ENCODE assay signal across 15 cellular contexts in the genomic region with DNA sequence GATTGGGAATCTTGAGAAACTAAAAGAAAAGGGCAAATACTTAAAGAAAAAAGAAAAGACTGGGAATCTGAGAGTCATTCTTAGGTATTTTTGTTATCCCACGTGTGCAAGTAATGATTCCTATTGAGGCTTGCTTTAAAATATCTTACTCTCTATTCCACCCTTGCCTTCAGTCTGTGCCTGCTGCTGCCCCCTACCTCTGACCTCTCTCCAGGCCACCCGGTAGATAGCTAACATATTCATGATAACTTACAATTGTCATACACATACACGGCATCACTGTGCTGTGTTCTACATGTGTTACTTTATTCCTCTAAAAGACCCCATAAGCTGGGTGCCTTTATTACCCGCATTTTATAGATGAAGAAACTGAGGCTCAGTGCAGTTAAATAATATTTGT.
"Had no signal": no experiment of that assay in that cellular context is flagged by ENCODE, and none has a peak within 500 bp of the region (broad histone marks: within the 10 kb centered on the region; RNA-seq: fewer than 3 reads in every experiment).

No MANE protein-coding gene starts in this region.

- H3K9me3 ChIP-seq: breast epithelium, transverse colon had no signal

- H3K4me1 Mint-ChIP-seq: natural killer cell had no signal

- H3K27me3 ChIP-seq: breast epithelium, transverse colon had no signal

- H3K27ac ChIP-seq: breast epithelium, transverse colon had no signal

- H3K27ac Mint-ChIP-seq: activated T-cell treated with anti-CD3 and anti-CD28 coated beads, Interleukin-2, amount 50 U/mL, for 72 hours; natural killer cell; stimulated activated effector memory CD8-positive, alpha-beta T cell treated with anti-CD3 and anti-CD28 coated beads, Interleukin-12 subunit alpha, Interleukin-12 subunit beta, amount 100 ng/mL, for 72 hours; T-helper 2 cell treated with Interferon-gamma antibody and Interleukin-4, amounts not matched to agents 5 μg/mL and 100 μg/mL, for 36 hours had no signal

- DNase-seq: activated CD4-positive, alpha-beta T cell treated with anti-CD3 and anti-CD28 coated beads for 1 hour; activated CD4-positive, alpha-beta T cell treated with anti-CD3 and anti-CD28 coated beads, Interleukin-2, amount 50 U/mL, for 48 hours; activated T-cell treated with anti-CD3 and anti-CD28 coated beads, Interleukin-2, amount 50 U/mL, for 72 hours; aorta; foreskin melanocyte; head of caudate nucleus; natural killer cell; posterior cingulate gyrus; small intestine; transverse colon had no signal

- H3K36me3 ChIP-seq: breast epithelium, transverse colon had no signal

- H3K4me3 Mint-ChIP-seq: activated T-cell treated with anti-CD3 and anti-CD28 coated beads, Interleukin-2, amount 50 U/mL, for 72 hours; natural killer cell; stimulated activated effector memory CD8-positive, alpha-beta T cell treated with anti-CD3 and anti-CD28 coated beads, Interleukin-12 subunit alpha, Interleukin-12 subunit beta, amount 100 ng/mL, for 72 hours; T-helper 2 cell treated with Interferon-gamma antibody and Interleukin-4, amounts not matched to agents 5 μg/mL and 100 μg/mL, for 36 hours had no signal

- H3K36me3 Mint-ChIP-seq: natural killer cell; stimulated activated effector memory CD8-positive, alpha-beta T cell treated with anti-CD3 and anti-CD28 coated beads, Interleukin-12 subunit alpha, Interleukin-12 subunit beta, amount 100 ng/mL, for 72 hours had no signal

- H3K4me1 ChIP-seq: breast epithelium had no signal

- FAIRE-seq: endometrium, islet of Langerhans, small intestine had no signal

- ATAC-seq: activated T-cell treated with anti-CD3 and anti-CD28 coated beads, Interleukin-2, amount 50 U/mL, for 72 hours; natural killer cell; stimulated activated effector memory CD8-positive, alpha-beta T cell treated with anti-CD3 and anti-CD28 coated beads, Interleukin-12 subunit alpha, Interleukin-12 subunit beta, amount 100 ng/mL, for 72 hours had no signal

- H3K4me3 ChIP-seq: breast epithelium, transverse colon had no signal

- H3K9me3 Mint-ChIP-seq: natural killer cell; stimulated activated effector memory CD8-positive, alpha-beta T cell treated with anti-CD3 and anti-CD28 coated beads, Interleukin-12 subunit alpha, Interleukin-12 subunit beta, amount 100 ng/mL, for 72 hours had no signal
